Comparison of ENCODE assay signal across 25 cellular contexts in the genomic region with DNA sequence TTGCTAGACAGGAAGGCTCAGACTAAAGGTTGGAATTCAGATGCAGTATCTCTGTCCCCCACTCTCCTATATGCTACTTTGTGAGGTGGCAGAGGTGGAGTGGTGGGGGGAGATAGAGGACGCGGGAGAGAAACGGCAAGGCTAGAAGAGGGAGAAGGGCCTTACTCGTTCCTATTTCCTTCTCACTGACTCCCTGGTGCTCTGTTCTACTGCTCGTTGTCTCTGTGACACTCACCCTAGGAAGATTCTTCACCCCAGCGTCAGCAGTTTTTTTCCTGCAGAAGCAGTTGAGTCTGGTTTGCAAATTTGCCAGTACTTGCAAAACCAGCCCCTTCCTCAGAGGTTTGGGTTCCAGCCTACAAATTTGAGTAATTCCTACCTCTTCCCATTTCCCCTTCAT.
"Had no signal": no experiment of that assay in that cellular context is flagged by ENCODE, and none has a peak within 500 bp of the region (broad histone marks: within the 10 kb centered on the region; RNA-seq: fewer than 3 reads in every experiment).

No MANE protein-coding gene starts in this region.

- H3K36me3 ChIP-seq: brain microvascular endothelial cell had no signal

- H3K27ac ChIP-seq: brain microvascular endothelial cell, coronary artery, dorsolateral prefrontal cortex had no signal

- H3K4me3 ChIP-seq: coronary artery, dorsolateral prefrontal cortex had no signal

- ATAC-seq: activated T-cell treated with anti-CD3 and anti-CD28 coated beads, Interleukin-2, amount 50 U/mL, for 72 hours; esophagus mucosa had no signal

- H3K4me3 Mint-ChIP-seq: activated CD4-positive, alpha-beta memory T cell treated with anti-CD3 and anti-CD28 coated beads, Interleukin-2, amount 10 ng/mL, durations not matched to agents 7 days and 5 days; activated CD4-positive, alpha-beta T cell treated with anti-CD3 and anti-CD28 coated beads, Interleukin-2, amount 10 ng/mL, durations not matched to agents 7 days and 5 days; activated naive CD8-positive, alpha-beta T cell; activated T-cell treated with anti-CD3 and anti-CD28 coated beads, Interleukin-2, amount 50 U/mL, for 24 hours; activated T-cell treated with anti-CD3 and anti-CD28 coated beads, Interleukin-2, amount 50 U/mL, for 72 hours; central memory CD8-positive, alpha-beta T cell; dendritic cell treated with granulocyte-macrophage colony-stimulating factor and Interleukin-4, amounts not matched to agents 40 ng/mL and 50 ng/mL, for 4 days; endodermal cell had no signal

- H3K36me3 Mint-ChIP-seq: activated naive CD8-positive, alpha-beta T cell had no signal

- H3K27me3 Mint-ChIP-seq: activated CD4-positive, alpha-beta memory T cell treated with anti-CD3 and anti-CD28 coated beads, Interleukin-2, amount 10 ng/mL, durations not matched to agents 7 days and 5 days; activated CD4-positive, alpha-beta T cell treated with anti-CD3 and anti-CD28 coated beads, Interleukin-2, amount 10 ng/mL, durations not matched to agents 7 days and 5 days; activated naive CD8-positive, alpha-beta T cell; activated T-cell treated with anti-CD3 and anti-CD28 coated beads, Interleukin-2, amount 50 U/mL, for 24 hours; central memory CD8-positive, alpha-beta T cell; dendritic cell treated with granulocyte-macrophage colony-stimulating factor and Interleukin-4, amounts not matched to agents 40 ng/mL and 50 ng/mL, for 4 days had no signal

- H3K4me1 Mint-ChIP-seq: activated CD4-positive, alpha-beta memory T cell treated with anti-CD3 and anti-CD28 coated beads, Interleukin-2, amount 10 ng/mL, durations not matched to agents 7 days and 5 days; activated CD4-positive, alpha-beta T cell treated with anti-CD3 and anti-CD28 coated beads, Interleukin-2, amount 10 ng/mL, durations not matched to agents 7 days and 5 days; central memory CD8-positive, alpha-beta T cell had no signal

- H3K27me3 ChIP-seq: brain microvascular endothelial cell, dorsolateral prefrontal cortex had no signal

- H3K27ac Mint-ChIP-seq: activated CD4-positive, alpha-beta memory T cell treated with anti-CD3 and anti-CD28 coated beads, Interleukin-2, amount 10 ng/mL, durations not matched to agents 7 days and 5 days; activated CD4-positive, alpha-beta T cell treated with anti-CD3 and anti-CD28 coated beads, Interleukin-2, amount 10 ng/mL, durations not matched to agents 7 days and 5 days; activated naive CD8-positive, alpha-beta T cell; activated T-cell treated with anti-CD3 and anti-CD28 coated beads, Interleukin-2, amount 50 U/mL, for 24 hours; activated T-cell treated with anti-CD3 and anti-CD28 coated beads, Interleukin-2, amount 50 U/mL, for 72 hours; dendritic cell treated with granulocyte-macrophage colony-stimulating factor and Interleukin-4, amounts not matched to agents 40 ng/mL and 50 ng/mL, for 4 days; endodermal cell had no signal

- H3K9me3 Mint-ChIP-seq: activated CD4-positive, alpha-beta T cell treated with anti-CD3 and anti-CD28 coated beads, Interleukin-2, amount 10 ng/mL, durations not matched to agents 7 days and 5 days; activated T-cell treated with anti-CD3 and anti-CD28 coated beads, Interleukin-2, amount 50 U/mL, for 24 hours; dendritic cell treated with granulocyte-macrophage colony-stimulating factor and Interleukin-4, amounts not matched to agents 40 ng/mL and 50 ng/mL, for 4 days had no signal

- DNase-seq: activated CD4-positive, alpha-beta memory T cell treated with anti-CD3 and anti-CD28 coated beads, Interleukin-2, amount 10 ng/mL, durations not matched to agents 7 days and 5 days; activated CD4-positive, alpha-beta T cell treated with anti-CD3 and anti-CD28 coated beads for 1 hour; activated CD4-positive, alpha-beta T cell treated with anti-CD3 and anti-CD28 coated beads for 4 hours; activated CD4-positive, alpha-beta T cell treated with anti-CD3 and anti-CD28 coated beads, Interleukin-2, amount 10 ng/mL, durations not matched to agents 7 days and 5 days; activated CD4-positive, alpha-beta T cell treated with anti-CD3 and anti-CD28 coated beads, Interleukin-2, amount 50 U/mL, for 4 hours; activated CD8-positive, alpha-beta memory T cell treated with anti-CD3 and anti-CD28 coated beads, Interleukin-2, amount 50 U/mL, for 48 hours; activated gamma-delta T cell; activated naive CD4-positive, alpha-beta T cell; activated naive CD4-positive, alpha-beta T cell treated with anti-CD3 and anti-CD28 coated beads, Interleukin-2, amount 50 U/mL, for 16 hours; activated T-cell treated with anti-CD3 and anti-CD28 coated beads for 4 hours; activated T-cell treated with anti-CD3 and anti-CD28 coated beads, Interleukin-2, amount 50 U/mL, for 24 hours; activated T-cell treated with anti-CD3 and anti-CD28 coated beads, Interleukin-2, amount 50 U/mL, for 72 hours; amniotic stem cell; anterior cingulate cortex; brain microvascular endothelial cell; dorsolateral prefrontal cortex; effector memory CD4-positive, alpha-beta T cell; endodermal cell; foreskin fibroblast; T-helper 2 cell had no signal
